Comparison of ENCODE assay signal across 33 cellular contexts in genomic region chr10:63423489-63423888, GRCh38. TPM values are rescaled to one million over a fixed set of nuclear protein-coding genes. Genes with fewer than 3 reads are reported as not detected.
DNase-seq lines count a peak whose midpoint lies in the region; ATAC-seq and TF ChIP-seq lines count a peak whose summit lies in the region.
"Had no signal": no experiment of that assay in that cellular context is flagged by ENCODE, and none has a peak within 500 bp of the region (broad histone marks: within the 10 kb centered on the region; RNA-seq: fewer than 3 reads in every experiment).

No MANE protein-coding gene starts in this region.

- POLR2A ChIA-PET in CD8-positive, alpha-beta T cell (lab: Charles Lee), result no interaction called here

- no peak overlapping the region for H3K4me3 ChIP-seq in CD8-positive, alpha-beta T cell (ENCODE audit: low read depth, low read length)
- H3K4me3 ChIP-seq in SK-N-MC (no peak overlapping the region), WERI-Rb-1 (ENCODE audit: low read depth, low read length) (no peak overlapping the region)
- H3K4me3 ChIP-seq: mucosa of descending colon, ovary, skin epidermis, stomach, thyroid gland, vagina had no signal

- H3K27ac ChIP-seq in CD8-positive, alpha-beta T cell (ENCODE audit: low read depth, low read length), result no peak overlapping the region
- H3K27ac ChIP-seq in SK-N-MC (peak overlapping the region; percentile 60; the same call in 1 of the 2 replicates), WERI-Rb-1 (no peak overlapping the region)
- H3K27ac ChIP-seq: ovary, skin epidermis, stomach, thyroid gland, vagina had no signal

- no peak overlapping the region for H3K9ac ChIP-seq in SK-N-MC (ENCODE audit: insufficient read length)

- in situ Hi-C loops in ACHN (cut with HindIII; ENCODE audit: low pct_ligation_motif_present, low pct_unique_long_range_greater_than_20kb, low sequenced_read_pairs), result no loop called here

- no peaks in the 10 kb centered on the region for H3K27me3 ChIP-seq in CD8-positive, alpha-beta T cell (ENCODE audit: insufficient read depth, low read length)
- H3K27me3 ChIP-seq in WERI-Rb-1 (ENCODE audit: insufficient read depth, low read depth, severe bottlenecking), result no peaks in the 10 kb centered on the region
- H3K27me3 ChIP-seq: ovary, stomach, thyroid gland, vagina had no signal

- DNase-seq in activated T-cell treated with anti-CD3 and anti-CD28 coated beads, Interleukin-2, amount 50 U/mL, for 72 hours, result no peak
- no peak for DNase-seq in activated T-cell treated with anti-CD3 and anti-CD28 coated beads, Interleukin-2, amount 50 U/mL, for 48 hours
- DNase-seq in CD8-positive, alpha-beta T cell, result no peak
- no peak for DNase-seq in SK-N-MC (ENCODE audit: low read depth, low spot score)
- DNase-seq in fibroblast of peridontal ligament (ENCODE audit: extremely low read depth), result peak; percentile 52
- no peak for DNase-seq in ACHN
- no peak for DNase-seq in WERI-Rb-1
- DNase-seq: activated CD4-positive, alpha-beta T cell treated with anti-CD3 and anti-CD28 coated beads, Interleukin-2, amount 50 U/mL, for 1 hour; activated CD8-positive, alpha-beta memory T cell treated with anti-CD3 and anti-CD28 coated beads, Interleukin-2, amount 10 ng/mL, durations not matched to agents 7 days and 5 days; activated naive CD4-positive, alpha-beta T cell treated with anti-CD3 and anti-CD28 coated beads, Interleukin-2, amount 10 ng/mL, durations not matched to agents 7 days and 5 days; COR-L47; DMS53; left colon; mucosa of descending colon; MV-4-11; NCI-H146; NCI-H2107; NCI-H345; NCI-H748 treated with DMSO at 0.1 percent for 48 hours; ovary; retina; SIG-M5; stomach; SW 1271; thyroid gland had no signal

- peaks cover 23% of the 10 kb centered on the region for H3K4me1 Mint-ChIP-seq in activated T-cell treated with anti-CD3 and anti-CD28 coated beads, Interleukin-2, amount 50 U/mL, for 72 hours (ENCODE audit: low read depth)
- peaks cover 48% of the 10 kb centered on the region for H3K4me1 Mint-ChIP-seq in CD8-positive, alpha-beta T cell (ENCODE audit: low read depth)

- CTCF ChIA-PET in CD8-positive, alpha-beta T cell (lab: Charles Lee), result no interaction called here

- H3K9me3 ChIP-seq in CD8-positive, alpha-beta T cell (ENCODE audit: low read length), result no peaks in the 10 kb centered on the region
- H3K9me3 ChIP-seq in SK-N-MC (ENCODE audit: low read depth, low read length) (no peaks in the 10 kb centered on the region), WERI-Rb-1 (ENCODE audit: severe bottlenecking) (no peaks in the 10 kb centered on the region)
- H3K9me3 ChIP-seq: mucosa of descending colon, ovary, stomach, thyroid gland, vagina had no signal

- no peaks in the 10 kb centered on the region for H3K36me3 ChIP-seq in CD8-positive, alpha-beta T cell (ENCODE audit: insufficient read depth, low read length)
- H3K36me3 ChIP-seq in SK-N-MC (ENCODE audit: insufficient read depth, low read length) (no peaks in the 10 kb centered on the region), WERI-Rb-1 (no peaks in the 10 kb centered on the region)
- H3K36me3 ChIP-seq: ovary, stomach, thyroid gland, vagina had no signal

- intact Hi-C loops in CD8-positive, alpha-beta T cell (cut with DNase I, micrococcal nuclease), result loop anchor here in 1 of 2 experiments (5.0 to 10.0 kb wide), 2 partner anchors 44 to 69 kb away; partner anchors contain the start of gene JMJD1C

- no peaks in the 10 kb centered on the region for H3K9me3 Mint-ChIP-seq in activated T-cell treated with anti-CD3 and anti-CD28 coated beads, Interleukin-2, amount 50 U/mL, for 72 hours
- no peaks in the 10 kb centered on the region for H3K9me3 Mint-ChIP-seq in CD8-positive, alpha-beta T cell
- H3K9me3 Mint-ChIP-seq: activated naive CD4-positive, alpha-beta T cell treated with anti-CD3 and anti-CD28 coated beads, Interleukin-2, amount 10 ng/mL, durations not matched to agents 7 days and 5 days; activated T-helper 1 cell treated with anti-CD3 and anti-CD28 coated beads, Interleukin-12 subunit alpha, Interleukin-12 subunit beta, Interleukin-2, Interleukin-4 antibody, amounts not matched to agents 30 ng/mL and 10 ng/mL and 1 ng/mL, durations not matched to agents 14 hours and 24 hours and 36 hours; WTC11 had no signal

- H3K4me3 Mint-ChIP-seq in activated T-cell treated with anti-CD3 and anti-CD28 coated beads, Interleukin-2, amount 50 U/mL, for 72 hours, result peak overlapping the region in 1 of 2 donors; percentile 20
- no peak overlapping the region for H3K4me3 Mint-ChIP-seq in CD8-positive, alpha-beta T cell
- H3K4me3 Mint-ChIP-seq: activated CD8-positive, alpha-beta memory T cell treated with anti-CD3 and anti-CD28 coated beads, Interleukin-2, amount 10 ng/mL, durations not matched to agents 7 days and 5 days; activated naive CD4-positive, alpha-beta T cell treated with anti-CD3 and anti-CD28 coated beads, Interleukin-2, amount 10 ng/mL, durations not matched to agents 7 days and 5 days; activated T-helper 1 cell treated with anti-CD3 and anti-CD28 coated beads, Interleukin-12 subunit alpha, Interleukin-12 subunit beta, Interleukin-2, Interleukin-4 antibody, amounts not matched to agents 30 ng/mL and 10 ng/mL and 1 ng/mL, durations not matched to agents 14 hours and 24 hours and 36 hours; B cell; neural crest cell; WTC11 had no signal

- H3K27ac Mint-ChIP-seq in activated T-cell treated with anti-CD3 and anti-CD28 coated beads, Interleukin-2, amount 50 U/mL, for 72 hours, result peak overlapping the region; percentile 18
- H3K27ac Mint-ChIP-seq in CD8-positive, alpha-beta T cell, result peak overlapping the region; percentile 19
- H3K27ac Mint-ChIP-seq: activated CD8-positive, alpha-beta memory T cell treated with anti-CD3 and anti-CD28 coated beads, Interleukin-2, amount 10 ng/mL, durations not matched to agents 7 days and 5 days; activated naive CD4-positive, alpha-beta T cell treated with anti-CD3 and anti-CD28 coated beads, Interleukin-2, amount 10 ng/mL, durations not matched to agents 7 days and 5 days; activated T-helper 1 cell treated with anti-CD3 and anti-CD28 coated beads, Interleukin-12 subunit alpha, Interleukin-12 subunit beta, Interleukin-2, Interleukin-4 antibody, amounts not matched to agents 30 ng/mL and 10 ng/mL and 1 ng/mL, durations not matched to agents 14 hours and 24 hours and 36 hours; B cell had no signal

- no peaks in the 10 kb centered on the region for H3K27me3 Mint-ChIP-seq in activated T-cell treated with anti-CD3 and anti-CD28 coated beads, Interleukin-2, amount 50 U/mL, for 72 hours (ENCODE audit: low read depth)
- H3K27me3 Mint-ChIP-seq in CD8-positive, alpha-beta T cell (ENCODE audit: low read depth), result no peaks in the 10 kb centered on the region
- H3K27me3 Mint-ChIP-seq: activated CD8-positive, alpha-beta memory T cell treated with anti-CD3 and anti-CD28 coated beads, Interleukin-2, amount 10 ng/mL, durations not matched to agents 7 days and 5 days; activated naive CD4-positive, alpha-beta T cell treated with anti-CD3 and anti-CD28 coated beads, Interleukin-2, amount 10 ng/mL, durations not matched to agents 7 days and 5 days; B cell had no signal

- TF ChIP-seq CTCF in CD8-positive, alpha-beta T cell (IDR thresholded peaks at IDR 0.05), result no peak
- TF ChIP-seq CTCF in WERI-Rb-1 (IDR thresholded peaks at IDR 0.05; ENCODE audit: low read depth, low read length), result no peak

- H3K4me1 ChIP-seq in CD8-positive, alpha-beta T cell (ENCODE audit: insufficient read depth, low read length), result peaks cover 23% of the 10 kb centered on the region

- no peaks in the 10 kb centered on the region for H3K36me3 Mint-ChIP-seq in activated T-cell treated with anti-CD3 and anti-CD28 coated beads, Interleukin-2, amount 50 U/mL, for 72 hours (ENCODE audit: insufficient read depth in 2 of 2)
- no peaks in the 10 kb centered on the region for H3K36me3 Mint-ChIP-seq in CD8-positive, alpha-beta T cell
- H3K36me3 Mint-ChIP-seq: WTC11 had no signal

- no peak for ATAC-seq in activated T-cell treated with anti-CD3 and anti-CD28 coated beads, Interleukin-2, amount 50 U/mL, for 72 hours (replicated peaks in 1 of 2)
- no peak for ATAC-seq in CD8-positive, alpha-beta T cell
- no peak for ATAC-seq in GM21423 (IDR thresholded peaks at IDR 0.05; ENCODE audit: unreplicated experiment)
- ATAC-seq: activated CD8-positive, alpha-beta memory T cell treated with anti-CD3 and anti-CD28 coated beads, Interleukin-2, amount 10 ng/mL, durations not matched to agents 7 days and 5 days; HCT116; left colon; mucosa of descending colon; WTC11 had no signal

RNA-seq across cellular contexts. Expression of gene JMJD1C, which starts 42.3 kb away (rescaled TPM):
- 10 to 100 TPM; 67.3 to 67.5 TPM for total RNA-seq in activated T-cell treated with anti-CD3 and anti-CD28 coated beads, Interleukin-2, amount 50 U/mL, for 72 hours
- total RNA-seq in CD8-positive, alpha-beta T cell, result 100 to 1,000 TPM; 377 to 392 TPM

Comparison
In these comparisons a context has a peak if more than half of its experiments do, and no peak if none do; other contexts are left out.
1. RNA of gene JMJD1C, which starts 42.3 kb away (total RNA-seq): 377 to 392 TPM in CD8-positive, alpha-beta T cell; 67.3 to 67.5 TPM in activated T-cell treated with anti-CD3 and anti-CD28 coated beads, Interleukin-2, amount 50 U/mL, for 72 hours; every median in the first group is over 4 times any median in the second.